10 cellular contexts compared by ENCODE assay signal in the genomic region with DNA sequence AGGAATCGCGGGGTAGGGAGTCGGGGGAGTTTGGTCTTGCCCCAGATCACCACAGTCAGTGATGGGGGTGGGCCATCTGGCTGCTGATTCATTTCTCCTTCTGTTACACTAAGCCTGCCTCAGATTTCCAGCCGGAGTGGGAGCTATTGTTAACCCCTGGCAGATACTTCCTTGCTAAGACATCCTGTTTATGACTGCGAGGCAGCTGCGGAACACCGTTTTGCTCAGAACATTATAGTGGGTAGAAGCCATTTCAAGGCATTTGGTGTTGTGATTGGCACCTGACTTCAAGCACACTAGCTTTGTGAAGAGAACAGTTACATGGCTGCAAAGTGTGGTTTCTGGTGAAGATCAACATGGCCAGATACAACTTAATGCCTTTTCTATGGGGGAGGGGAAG.
DNase-seq lines count a peak whose midpoint lies in the region; ATAC-seq, FAIRE-seq and TF ChIP-seq lines count a peak whose summit lies in the region.
"Had no signal": no experiment of that assay in that cellular context is flagged by ENCODE, and none has a peak within 500 bp of the region (broad histone marks: within the 10 kb centered on the region; RNA-seq: fewer than 3 reads in every experiment).

No MANE protein-coding gene starts in this region.

- TF ChIP-seq POLR2A in spleen (IDR thresholded peaks at IDR 0.05), result no peak

- H3K27me3 Mint-ChIP-seq in nephron progenitor cell (ENCODE audit: low read depth, poor library complexity), result no peaks in the 10 kb centered on the region

- H3K4me1 Mint-ChIP-seq in nephron progenitor cell, result peaks cover 45% of the 10 kb centered on the region

- FAIRE-seq in urothelium cell line (lab: Jason Lieb, UNC), result no peak

- H3K4me3 ChIP-seq in spleen, result no peak overlapping the region
- H3K4me3 ChIP-seq: HAP-1 had no signal

- no peaks in the 10 kb centered on the region for H3K27me3 ChIP-seq in spleen (replicated peaks in 1 of 7)

- no peaks in the 10 kb centered on the region for H3K9me3 Mint-ChIP-seq in nephron progenitor cell

- intact Hi-C loops in spleen (cut with DNase I; ENCODE audit: low total_unique reads), result no loop called here
- intact Hi-C loops in left colon (cut with DNase I, micrococcal nuclease), result no loop called here

- peak overlapping the region; percentile 90 for H3K27ac Mint-ChIP-seq in nephron progenitor cell

- TF ChIP-seq CTCF in nephron progenitor cell (IDR thresholded peaks at IDR 0.05) (no peak), spleen (IDR thresholded peaks at IDR 0.05 in 8 of 11, conservative IDR thresholded peaks at IDR 0.05 in 3 of 11) (no peak)

- no peak for ATAC-seq in left colon

- peaks cover 8 to 63% (median 35%) of the 10 kb centered on the region in 6 donors for H3K4me1 ChIP-seq in spleen
- H3K4me1 ChIP-seq: HAP-1 had no signal

- DNase-seq in DMS 273 (lab: John Stamatoyannopoulos, UW; ENCODE audit: unreplicated experiment), result peak; percentile 80
- DNase-seq in NCI-H524 (lab: John Stamatoyannopoulos, UW), result peak; percentile 28 to 76
- DNase-seq in amniotic epithelial cell (ENCODE audit: low read depth), result peak; percentile 91
- DNase-seq in nephron progenitor cell, result no peak
- DNase-seq in spleen, result no peak
- DNase-seq in NCI-H2107 (lab: John Stamatoyannopoulos, UW), result no peak
- no peak for DNase-seq in urothelium cell line (ENCODE audit: low spot score)
- no peak for DNase-seq in left colon
- DNase-seq: midbrain had no signal

- no peaks in the 10 kb centered on the region for H3K9me3 ChIP-seq in spleen
- H3K9me3 ChIP-seq: HAP-1 had no signal

- WGBS in spleen, 5 donors, result 13 to 47% (median 19%) methylated on average over 6 to 7 of the region's 7 CpGs

- no peak overlapping the region for H3K4me3 Mint-ChIP-seq in nephron progenitor cell

- H3K27ac ChIP-seq in spleen, result peak overlapping the region in 2 of 8 donors; percentile 4 to 51

- peaks cover 0 to 56% (median 18%) of the 10 kb centered on the region in 6 donors for H3K36me3 ChIP-seq in spleen

- H3K36me3 Mint-ChIP-seq in nephron progenitor cell (ENCODE audit: low read depth), result peaks cover 78% of the 10 kb centered on the region

Comparison
In these comparisons a context has a peak if more than half of its experiments do, and no peak if none do; other contexts are left out.
1. DNase-seq: peak in DMS 273 (single experiment), NCI-H524 (2 of 2) and amniotic epithelial cell (single experiment); none in nephron progenitor cell (single experiment), spleen (single experiment), NCI-H2107 (single experiment), urothelium cell line (single experiment) and left colon (0 of 2).